29 cellular contexts compared by ENCODE assay signal in the genomic region with DNA sequence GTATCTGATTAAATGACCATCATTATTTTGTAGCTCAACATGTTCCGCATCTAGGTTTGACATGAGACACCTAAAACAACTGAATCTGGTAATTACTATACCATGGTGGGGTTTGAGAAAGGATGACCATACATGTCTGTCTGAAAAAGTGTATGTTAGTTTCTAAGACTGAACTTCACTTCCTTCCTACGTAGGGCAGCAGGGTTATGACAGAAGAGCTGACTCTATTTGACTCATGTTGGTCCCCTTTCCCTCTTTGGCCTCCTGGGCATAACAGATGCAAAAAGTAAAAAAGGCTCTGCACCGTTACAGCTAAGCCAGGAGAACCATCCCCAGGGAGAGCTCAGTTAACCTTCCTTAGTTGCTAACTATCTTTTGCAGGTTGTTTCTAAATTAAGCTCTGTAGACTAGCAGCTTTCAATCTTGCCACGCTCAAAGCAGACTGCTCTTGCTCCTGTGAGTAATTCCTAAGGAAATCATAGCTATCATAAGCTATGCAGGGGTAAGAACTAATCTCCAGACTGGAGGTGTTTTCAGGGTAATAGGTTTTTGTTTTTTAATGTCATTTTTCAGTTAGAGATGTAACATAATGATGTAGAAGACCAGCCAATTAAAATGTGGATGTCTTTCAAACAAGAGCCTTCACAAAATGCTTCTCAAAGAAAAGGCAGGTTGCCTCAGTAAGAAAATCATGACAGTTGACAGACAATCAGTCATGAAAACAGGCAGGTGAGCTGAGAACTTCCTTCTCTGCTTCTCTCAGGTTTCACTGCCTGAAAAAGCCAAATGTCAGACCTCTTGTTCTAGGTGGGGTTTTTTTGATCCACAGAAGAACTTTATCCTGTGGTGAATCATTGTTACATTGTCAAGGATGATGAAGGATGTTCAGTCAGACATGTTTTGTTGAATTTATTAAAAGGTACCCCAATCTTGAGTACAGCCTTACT.
DNase-seq lines count a peak whose midpoint lies in the region; ATAC-seq, FAIRE-seq and TF ChIP-seq lines count a peak whose summit lies in the region.
"Had no signal": no experiment of that assay in that cellular context is flagged by ENCODE, and none has a peak within 500 bp of the region (broad histone marks: within the 10 kb centered on the region; RNA-seq: fewer than 3 reads in every experiment).

No MANE protein-coding gene starts in this region.

- no peaks in the 10 kb centered on the region for H3K4me1 ChIP-seq in IMR-90 (ENCODE audit: control insufficient read depth, insufficient read depth, low read length)
- H3K4me1 ChIP-seq: pancreas, uterus had no signal

- intact Hi-C loops in IMR-90 (cut with micrococcal nuclease): no loop called here

- TF ChIP-seq CTCF in GM12865 (IDR thresholded peaks at IDR 0.05; ENCODE audit: insufficient read depth, low read depth, low read length, missing control alignments): no peak
- no peak for TF ChIP-seq CTCF in IMR-90 (conservative IDR thresholded peaks at IDR 0.05; ENCODE audit: low read depth, low read length)

- no peak overlapping the region for H2BK5ac ChIP-seq in IMR-90 (ENCODE audit: low read depth, low read length, poor library complexity, severe bottlenecking)

- H2AFZ ChIP-seq in IMR-90 (replicated peaks; ENCODE audit: low read length, poor library complexity): no peak overlapping the region

- no peak overlapping the region for H3K9ac ChIP-seq in IMR-90 (ENCODE audit: low read depth, low read length)

- no peak overlapping the region for H3K4me2 ChIP-seq in IMR-90 (ENCODE audit: low read depth, low read length)

- H3K79me1 ChIP-seq in IMR-90 (ENCODE audit: low read depth in 1 of 2, low read length in 2 of 2): no peaks in the 10 kb centered on the region

- peaks cover 11% of the 10 kb centered on the region for H3K27me3 Mint-ChIP-seq in activated CD4-positive, alpha-beta memory T cell treated with anti-CD3 and anti-CD28 coated beads, Interleukin-2, amount 10 ng/mL, durations not matched to agents 7 days and 5 days

- H3K4ac ChIP-seq in IMR-90 (ENCODE audit: low read depth, low read length): no peak overlapping the region

- no peak overlapping the region for H4K5ac ChIP-seq in IMR-90 (ENCODE audit: low read depth, low read length)

- DNase-seq in GM12865 (ENCODE audit: low read depth): peak; percentile 5
- no peak for DNase-seq in GM19239 (ENCODE audit: insufficient read length, low spot score)
- no peak for DNase-seq in IMR-90
- DNase-seq in left kidney (ENCODE audit: low read depth, low spot score): peak; percentile 1
- no peak for DNase-seq in activated CD4-positive, alpha-beta T cell treated with anti-CD3 and anti-CD28 coated beads, Interleukin-2, amount 50 U/mL, for 1 hour
- no peak for DNase-seq in GF-D8 (lab: John Stamatoyannopoulos, UW)
- no peak for DNase-seq in activated CD4-positive, alpha-beta memory T cell treated with anti-CD3 and anti-CD28 coated beads, Interleukin-2, amount 10 ng/mL, durations not matched to agents 7 days and 5 days
- DNase-seq: activated CD4-positive, CD25-positive, alpha-beta regulatory T cell treated with anti-CD3 and anti-CD28 coated beads, Interleukin-2, amount 50 U/mL, for 72 hours; activated effector memory CD4-positive, alpha-beta T cell treated with anti-CD3 and anti-CD28 coated beads, Interleukin-2, amount 50 U/mL, for 16 hours; activated T-cell treated with anti-CD3 and anti-CD28 coated beads for 4 hours; heart left ventricle; mucosa of descending colon; NCI-H446; NCI-H82; pancreas; sigmoid colon; stimulated activated CD4-positive, alpha-beta T cell treated with anti-CD3 and anti-CD28 coated beads, Interleukin-4, amount 100 ng/mL, for 4 hours; T-helper 17 cell; uterus had no signal

- ATAC-seq in IMR-90 (ENCODE audit: low read depth): no peak
- ATAC-seq in HG02759 (IDR thresholded peaks at IDR 0.05; ENCODE audit: unreplicated experiment): no peak
- ATAC-seq: GM12878, heart left ventricle, mucosa of descending colon, pancreas, SK-N-SH treated with all-trans-retinoic acid at 6 μM for 48 hours, T-helper 17 cell had no signal

- H4K91ac ChIP-seq in IMR-90 (ENCODE audit: insufficient read depth, low read depth, low read length): no peak overlapping the region

- dilution Hi-C loops in IMR-90 (cut with HindIII; ENCODE audit: low sequenced_read_pairs, unreplicated experiment): no loop called here

- no peaks in the 10 kb centered on the region for H3K9me1 ChIP-seq in IMR-90 (ENCODE audit: insufficient read depth, low read length)

- no peaks in the 10 kb centered on the region for H3K4me1 Mint-ChIP-seq in activated CD4-positive, alpha-beta memory T cell treated with anti-CD3 and anti-CD28 coated beads, Interleukin-2, amount 10 ng/mL, durations not matched to agents 7 days and 5 days
- H3K4me1 Mint-ChIP-seq: T-helper 17 cell had no signal

- H3K9me3 ChIP-seq in IMR-90 (ENCODE audit: control insufficient read depth, insufficient read depth, low read length): no peaks in the 10 kb centered on the region
- H3K9me3 ChIP-seq: heart left ventricle, mucosa of descending colon, pancreas, sigmoid colon, thoracic aorta, uterus had no signal

- H2BK120ac ChIP-seq in IMR-90 (ENCODE audit: low read depth, low read length): no peak overlapping the region

- no peak overlapping the region for H3K4me3 ChIP-seq in GM12865 (ENCODE audit: low read depth, low read length)
- no peak overlapping the region for H3K4me3 ChIP-seq in IMR-90 (ENCODE audit: insufficient read depth, low read depth, low read length)
- H3K4me3 ChIP-seq: GM12878, heart left ventricle, lung, mucosa of descending colon, pancreas, sigmoid colon, thoracic aorta, uterus had no signal

- no peaks in the 10 kb centered on the region for H3K36me3 ChIP-seq in IMR-90 (ENCODE audit: control insufficient read depth, insufficient read depth, low read length)
- H3K36me3 ChIP-seq: heart left ventricle, pancreas, sigmoid colon, thoracic aorta, uterus had no signal

- H2AK9ac ChIP-seq in IMR-90 (replicated peaks; ENCODE audit: low read depth, low read length, poor library complexity): no peak overlapping the region

- in situ Hi-C loops in IMR-90 (cut with MboI; ENCODE audit: low sequenced_read_pairs): no loop called here

- peaks cover 2% of the 10 kb centered on the region; the same call in 1 of the 2 replicates for H3K27me3 ChIP-seq in IMR-90 (ENCODE audit: control insufficient read depth, insufficient read depth, low read length)
- H3K27me3 ChIP-seq: heart left ventricle, pancreas, sigmoid colon, uterus had no signal

- no peak overlapping the region for H3K4me3 Mint-ChIP-seq in activated CD4-positive, alpha-beta memory T cell treated with anti-CD3 and anti-CD28 coated beads, Interleukin-2, amount 10 ng/mL, durations not matched to agents 7 days and 5 days
- H3K4me3 Mint-ChIP-seq: nephron; stimulated activated naive CD8-positive, alpha-beta T cell treated with anti-CD3 and anti-CD28 coated beads, Interleukin-15, Interleukin-2, amounts not matched to agents 100 ng/mL and 50 ng/mL, for 24 hours; T-helper 17 cell had no signal

- no peak for TF ChIP-seq POLR2A in IMR-90 (IDR thresholded peaks at IDR 0.05; ENCODE audit: low read depth, low read length)

- no peak overlapping the region for H2AK5ac ChIP-seq in IMR-90 (ENCODE audit: low read depth, low read length)

- H3K18ac ChIP-seq in IMR-90 (ENCODE audit: low read depth, low read length): no peak overlapping the region

- H2BK15ac ChIP-seq in IMR-90 (ENCODE audit: low read depth, low read length): 0 out of 3 replicates have a peak overlapping the region, but pooled peaks have one; percentile 39

- no peak for TF ChIP-seq RAD21 in IMR-90 (IDR thresholded peaks at IDR 0.05; ENCODE audit: low read length)

- WGBS in IMR-90 (ENCODE audit: extremely low coverage in 2 of 2, insufficient read length in 1 of 2), 2 experiments: no CpG with 5 or more reads among the region's 4 CpGs

- H4K20me1 ChIP-seq in IMR-90 (ENCODE audit: insufficient read depth, low read length): no peaks in the 10 kb centered on the region

- no peak overlapping the region for H4K8ac ChIP-seq in IMR-90 (ENCODE audit: low read depth in 2 of 2, low read length in 2 of 2)

- H3K23ac ChIP-seq in IMR-90 (ENCODE audit: low read depth, low read length): no peak overlapping the region

- H3K36me3 Mint-ChIP-seq in activated CD4-positive, alpha-beta memory T cell treated with anti-CD3 and anti-CD28 coated beads, Interleukin-2, amount 10 ng/mL, durations not matched to agents 7 days and 5 days (ENCODE audit: low read depth): no peaks in the 10 kb centered on the region

- H3K14ac ChIP-seq in IMR-90 (replicated peaks; ENCODE audit: low read depth, low read length): no peak overlapping the region

- no peak overlapping the region for H3K27ac ChIP-seq in IMR-90 (ENCODE audit: insufficient read depth, low read length)
- H3K27ac ChIP-seq: C4-2B, heart left ventricle, pancreas, sigmoid colon, thoracic aorta, uterus had no signal

- no TSS peak for BruUV-seq in IMR-90 (replicated peaks; lab: Mats Ljungman, UMichigan)

- no peaks in the 10 kb centered on the region for H3K9me3 Mint-ChIP-seq in activated CD4-positive, alpha-beta memory T cell treated with anti-CD3 and anti-CD28 coated beads, Interleukin-2, amount 10 ng/mL, durations not matched to agents 7 days and 5 days
- H3K9me3 Mint-ChIP-seq: nephron; stimulated activated naive CD8-positive, alpha-beta T cell treated with anti-CD3 and anti-CD28 coated beads, Interleukin-15, Interleukin-2, amounts not matched to agents 100 ng/mL and 50 ng/mL, for 24 hours had no signal

- CTCF ChIA-PET in IMR-90 (lab: Yijun Ruan, JAX): interaction anchor here (0.5 kb wide), 1 partner anchor 102 kb away, joined by 3 read pairs; no protein-coding TSS in a partner anchor
- CTCF ChIA-PET in activated CD4-positive, alpha-beta memory T cell treated with anti-CD3 and anti-CD28 coated beads, Interleukin-2, amount 10 ng/mL, durations not matched to agents 7 days and 5 days (lab: Charles Lee): no interaction called here

- H3K27ac Mint-ChIP-seq in activated CD4-positive, alpha-beta memory T cell treated with anti-CD3 and anti-CD28 coated beads, Interleukin-2, amount 10 ng/mL, durations not matched to agents 7 days and 5 days: no peak overlapping the region
- H3K27ac Mint-ChIP-seq: nephron; stimulated activated naive CD8-positive, alpha-beta T cell treated with anti-CD3 and anti-CD28 coated beads, Interleukin-15, Interleukin-2, amounts not matched to agents 100 ng/mL and 50 ng/mL, for 24 hours; T-helper 17 cell had no signal

- no peak overlapping the region for H2BK20ac ChIP-seq in IMR-90 (ENCODE audit: low read depth, low read length)

- POLR2A ChIA-PET in IMR-90 (lab: Charles Lee; ENCODE audit: unreplicated experiment): no interaction called here
- POLR2A ChIA-PET in activated CD4-positive, alpha-beta memory T cell treated with anti-CD3 and anti-CD28 coated beads, Interleukin-2, amount 10 ng/mL, durations not matched to agents 7 days and 5 days (lab: Charles Lee): no interaction called here

- H3K56ac ChIP-seq in IMR-90 (ENCODE audit: extremely low read depth, insufficient read depth, low read length): no peak overlapping the region

- peak; percentile 35 for FAIRE-seq in GM19239 (lab: Jason Lieb, UNC)
- FAIRE-seq: astrocyte, GM12878, H54, pancreas had no signal

TF ChIP-seq in IMR-90, 13 proteins besides CTCF, POLR2A, EP300 and RAD21 (continues in another document):
- TF ChIP-seq CEBPB (IDR thresholded peaks at IDR 0.05; ENCODE audit: low read depth, low read length) (no peak), MAFK (IDR thresholded peaks at IDR 0.05; ENCODE audit: low read depth, low read length) (no peak), MXI1 (IDR thresholded peaks at IDR 0.05; ENCODE audit: borderline replicate concordance, low read depth, low read length) (no peak)

Comparison
In these comparisons a context has a peak if more than half of its experiments do, and no peak if none do; other contexts are left out.
1. DNase-seq: peak in GM12865 (single experiment) and left kidney (single experiment); none in GM19239 (single experiment), IMR-90 (single experiment), activated CD4-positive, alpha-beta T cell treated with anti-CD3 and anti-CD28 coated beads, Interleukin-2, amount 50 U/mL, for 1 hour (single experiment), GF-D8 (single experiment) and activated CD4-positive, alpha-beta memory T cell treated with anti-CD3 and anti-CD28 coated beads, Interleukin-2, amount 10 ng/mL, durations not matched to agents 7 days and 5 days (single experiment).